ENCODE assay signal across 11 cellular contexts in the genomic region with DNA sequence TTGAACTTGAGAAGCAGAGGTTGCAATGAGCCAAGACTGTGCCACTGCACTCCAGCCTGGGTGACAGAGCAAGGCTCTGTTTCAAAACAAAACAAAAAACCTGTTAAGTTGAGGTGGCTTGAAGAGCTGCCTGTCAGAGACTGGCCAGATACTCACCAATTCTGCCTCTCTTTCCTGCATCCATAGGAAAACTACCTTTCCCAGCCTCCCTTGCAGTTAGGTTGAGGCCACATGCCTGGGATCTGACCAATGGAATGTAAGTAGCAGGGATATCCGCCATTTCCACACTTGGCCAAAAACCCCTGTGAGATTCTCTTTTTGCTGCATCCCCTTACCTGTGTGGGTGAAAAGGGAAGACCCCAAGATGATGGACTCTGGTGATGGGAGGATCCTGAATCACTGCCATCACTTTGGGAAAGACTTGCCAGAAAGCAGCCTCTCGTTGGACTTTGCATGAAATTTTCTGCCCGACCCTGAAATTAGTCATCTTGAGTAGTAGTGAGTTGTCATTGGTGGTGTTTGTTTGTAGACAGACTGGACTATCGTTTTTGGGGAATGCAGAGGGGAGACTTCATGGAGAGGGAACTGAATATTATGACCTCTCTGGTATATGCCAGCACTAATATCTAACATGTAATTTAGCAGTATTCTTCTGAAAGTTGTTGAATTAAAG. TPM values are rescaled to one million over a fixed set of nuclear protein-coding genes. Genes with fewer than 3 reads are reported as not detected.
DNase-seq lines count a peak whose midpoint lies in the region; ATAC-seq, FAIRE-seq and TF ChIP-seq lines count a peak whose summit lies in the region.
"Had no signal": no experiment of that assay in that cellular context is flagged by ENCODE, and none has a peak within 500 bp of the region (broad histone marks: within the 10 kb centered on the region; RNA-seq: fewer than 3 reads in every experiment).

No MANE protein-coding gene starts in this region.

- no peak for TF ChIP-seq CTCF in activated B cell treated with CpG ODN at 0.5 μM for 24 hours (IDR thresholded peaks at IDR 0.05)

- DNase-seq in AG20443 (ENCODE audit: low spot score): peak; percentile 48
- DNase-seq in HCEC 1CT: peak; percentile 70
- no peak for DNase-seq in activated B cell treated with CpG ODN at 0.5 μM for 24 hours
- peak; percentile 37 for DNase-seq in hepatic stellate cell (ENCODE audit: low spot score)
- DNase-seq in frontal cortex (ENCODE audit: low spot score in 2 of 2): no peak
- no peak for DNase-seq in NAMALWA (ENCODE audit: low spot score)
- DNase-seq: DMS79 treated with DMSO at 0.1 percent for 48 hours, NCI-H1048 had no signal

- intact Hi-C loops in activated B cell treated with CpG ODN at 0.5 μM for 24 hours (cut with micrococcal nuclease): no loop called here

- no peak for ATAC-seq in activated B cell treated with CpG ODN at 0.5 μM for 24 hours (ENCODE audit: low read depth)
- ATAC-seq in HG03460 (IDR thresholded peaks at IDR 0.05; ENCODE audit: unreplicated experiment): no peak
- ATAC-seq in GM21423 (IDR thresholded peaks at IDR 0.05; ENCODE audit: unreplicated experiment): no peak

- peaks cover 2% of the 10 kb centered on the region for H3K9me3 Mint-ChIP-seq in activated B cell treated with CpG ODN at 0.5 μM for 24 hours

- peak overlapping the region; percentile 89 for H3K27ac Mint-ChIP-seq in activated B cell treated with CpG ODN at 0.5 μM for 24 hours

- peak overlapping the region; percentile 73 for H3K4me3 Mint-ChIP-seq in activated B cell treated with CpG ODN at 0.5 μM for 24 hours

- H3K27me3 Mint-ChIP-seq in activated B cell treated with CpG ODN at 0.5 μM for 24 hours: no peaks in the 10 kb centered on the region
- H3K27me3 Mint-ChIP-seq: memory B cell had no signal

- H3K4me1 Mint-ChIP-seq in activated B cell treated with CpG ODN at 0.5 μM for 24 hours: peaks cover 70% of the 10 kb centered on the region

- FAIRE-seq in frontal cortex (lab: Jason Lieb, UNC): no peak

- CTCF ChIA-PET in activated B cell treated with CpG ODN at 0.5 μM for 24 hours (lab: Charles Lee): no interaction called here

- H3K36me3 Mint-ChIP-seq in activated B cell treated with CpG ODN at 0.5 μM for 24 hours (ENCODE audit: low read depth): no peaks in the 10 kb centered on the region

- POLR2A ChIA-PET in activated B cell treated with CpG ODN at 0.5 μM for 24 hours (lab: Charles Lee): interaction anchor here (1.6 to 4.7 kb wide), 3 partner anchors 9 to 22 kb away, joined by 6 to 101 read pairs (median 11); a partner anchor contains a TSS

RNA-seq across cellular contexts. Expression of a gene that starts 14.0 kb away (rescaled TPM):
- total RNA-seq in activated B cell treated with CpG ODN at 0.5 μM for 24 hours: 1.4 and 1.8 TPM in 2 replicates
- total RNA-seq in frontal cortex: 4.9 TPM

Comparison
In these comparisons a context has a peak if more than half of its experiments do, and no peak if none do; other contexts are left out.
1. DNase-seq: peak in AG20443 (single experiment), HCEC 1CT (single experiment) and hepatic stellate cell (single experiment); none in activated B cell treated with CpG ODN at 0.5 μM for 24 hours (single experiment), frontal cortex (0 of 2) and NAMALWA (single experiment).